ENCODE assay signal across 21 cellular contexts in the genomic region with DNA sequence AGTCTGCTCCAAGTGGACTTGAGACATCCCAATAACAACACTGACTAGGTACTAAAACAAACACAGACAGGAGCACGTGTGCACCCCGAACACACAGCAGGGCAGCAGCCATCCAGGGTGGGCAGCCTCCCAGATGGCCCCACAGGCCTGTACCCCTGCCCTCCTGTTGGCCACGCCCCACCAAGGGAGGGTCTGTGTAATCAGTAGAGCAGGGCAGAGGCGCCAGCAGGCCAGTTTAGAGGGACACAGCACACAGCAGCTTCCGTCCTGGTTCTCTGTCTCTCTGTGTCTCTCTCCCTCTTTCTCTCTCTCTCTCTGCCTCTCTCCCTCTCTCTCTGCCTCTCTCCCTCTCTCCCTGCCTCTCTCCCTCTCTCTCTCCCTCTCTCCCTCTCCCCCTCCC. TPM values are rescaled to one million over a fixed set of nuclear protein-coding genes. Genes with fewer than 3 reads are reported as not detected.
DNase-seq lines count a peak whose midpoint lies in the region; ATAC-seq, FAIRE-seq and TF ChIP-seq lines count a peak whose summit lies in the region.
"Had no signal": no experiment of that assay in that cellular context is flagged by ENCODE, and none has a peak within 500 bp of the region (broad histone marks: within the 10 kb centered on the region; RNA-seq: fewer than 3 reads in every experiment).

No MANE protein-coding gene starts in this region.

- peak; percentile 63 for FAIRE-seq in urothelium cell line (lab: Jason Lieb, UNC)
- FAIRE-seq: GM12891 had no signal

- DNase-seq in right cardiac atrium (peak in 2 of 3 donors; percentile 48 to 58), Right ventricle myocardium superior (no peak), Peyer's patch (peak in 2 of 3 donors; percentile 68 to 75), urothelium cell line (ENCODE audit: low spot score) (no peak)
- DNase-seq in effector CD4-positive, alpha-beta T cell: no peak
- DNase-seq: activated CD4-positive, alpha-beta T cell treated with anti-CD3 and anti-CD28 coated beads for 48 hours; activated CD8-positive, alpha-beta memory T cell treated with anti-CD3 and anti-CD28 coated beads, Interleukin-2, amount 50 U/mL, for 48 hours; activated gamma-delta T cell treated with Interleukin-2 at 50 U/mL for 16 hours; COR-L47; effector CD8-positive, alpha-beta T cell; left ventricle myocardium inferior; NCI-H1436; NCI-H2227 treated with DMSO at 0.1 percent for 48 hours; sigmoid colon; stimulated activated CD4-positive, alpha-beta T cell treated with anti-CD3 and anti-CD28 coated beads, Interleukin-2, amount 100 ng/mL, for 24 hours; stomach; uterus had no signal

- TF ChIP-seq POLR2A in Peyer's patch (IDR thresholded peaks at IDR 0.05): peak in 1 of 2 donors; percentile 30

- no peak overlapping the region for H3K4me3 ChIP-seq in right cardiac atrium (ENCODE audit: low read length)
- H3K4me3 ChIP-seq in Peyer's patch: no peak overlapping the region
- H3K4me3 ChIP-seq: left ventricle myocardium inferior, sigmoid colon, stomach, uterus had no signal

- no peak for TF ChIP-seq CTCF in Peyer's patch (IDR thresholded peaks at IDR 0.05)

- H3K9me3 ChIP-seq in right cardiac atrium (ENCODE audit: control insufficient read depth, low read length): no peaks in the 10 kb centered on the region
- H3K9me3 ChIP-seq in Peyer's patch: no peaks in the 10 kb centered on the region
- H3K9me3 ChIP-seq: left ventricle myocardium inferior, sigmoid colon, stomach, uterus had no signal

- ATAC-seq in right cardiac atrium (no peak), Right ventricle myocardium superior (ENCODE audit: poor library complexity) (no peak), esophagus mucosa (peak; percentile 2), GM18511 (IDR thresholded peaks at IDR 0.05; ENCODE audit: unreplicated experiment) (no peak), GM21529 (IDR thresholded peaks at IDR 0.05; ENCODE audit: unreplicated experiment) (no peak)

- no peaks in the 10 kb centered on the region for H3K27me3 ChIP-seq in right cardiac atrium (ENCODE audit: control insufficient read depth, insufficient read depth)
- H3K27me3 ChIP-seq in Peyer's patch: no peaks in the 10 kb centered on the region
- H3K27me3 ChIP-seq: uterus had no signal

- no peaks in the 10 kb centered on the region for H3K36me3 ChIP-seq in Peyer's patch
- H3K36me3 ChIP-seq: left ventricle myocardium inferior, sigmoid colon, stomach, uterus had no signal

- intact Hi-C loops in right cardiac atrium (cut with DNase I) (no loop called here), Right ventricle myocardium superior (cut with DNase I) (no loop called here)

- H3K4me1 ChIP-seq in right cardiac atrium (ENCODE audit: control insufficient read depth, insufficient read depth, low read length) (peaks cover 2% of the 10 kb centered on the region), Peyer's patch (peaks cover 0 to 30% (median 11%) of the 10 kb centered on the region in 4 donors)

- WGBS in right cardiac atrium: 44% methylated on average over 5 of the region's 5 CpGs

- no peak overlapping the region for H3K27ac ChIP-seq in right cardiac atrium (ENCODE audit: low read length)
- peak overlapping the region in 1 of 4 donors; percentile 13 for H3K27ac ChIP-seq in Peyer's patch
- H3K27ac ChIP-seq: left ventricle myocardium inferior, sigmoid colon, stomach, uterus had no signal

RNA-seq across cellular contexts. Expression of a gene that starts 21.4 kb away (rescaled TPM):
- total RNA-seq in right cardiac atrium (100 to 1,000 TPM; 347 to 772 (median 510) TPM), Right ventricle myocardium superior (369 TPM), Peyer's patch (1,000 to 10,000 TPM; 2,510 to 3,878 (median 3,203) TPM), esophagus mucosa (4,027 TPM)
- polyA plus RNA-seq in right cardiac atrium: 410 TPM

RNA-seq across cellular contexts. Expression of a gene that starts 37.0 kb away (rescaled TPM):
- under 1 TPM; 0.45 to 0.63 (median 0.53) TPM for total RNA-seq in right cardiac atrium
- polyA plus RNA-seq in right cardiac atrium: 0.48 TPM
- 0.19 TPM for total RNA-seq in Right ventricle myocardium superior
- 1 to 10 TPM; 1.2 to 7.9 (median 5.2) TPM for total RNA-seq in Peyer's patch
- total RNA-seq in esophagus mucosa: 0.76 TPM

Comparison
In these comparisons a context has a peak if more than half of its experiments do, and no peak if none do; other contexts are left out.
1. DNase-seq: peak in right cardiac atrium (2 of 3) and Peyer's patch (2 of 3); none in Right ventricle myocardium superior (single experiment), urothelium cell line (single experiment) and effector CD4-positive, alpha-beta T cell (single experiment).